8 cellular contexts compared by ENCODE assay signal in the genomic region with DNA sequence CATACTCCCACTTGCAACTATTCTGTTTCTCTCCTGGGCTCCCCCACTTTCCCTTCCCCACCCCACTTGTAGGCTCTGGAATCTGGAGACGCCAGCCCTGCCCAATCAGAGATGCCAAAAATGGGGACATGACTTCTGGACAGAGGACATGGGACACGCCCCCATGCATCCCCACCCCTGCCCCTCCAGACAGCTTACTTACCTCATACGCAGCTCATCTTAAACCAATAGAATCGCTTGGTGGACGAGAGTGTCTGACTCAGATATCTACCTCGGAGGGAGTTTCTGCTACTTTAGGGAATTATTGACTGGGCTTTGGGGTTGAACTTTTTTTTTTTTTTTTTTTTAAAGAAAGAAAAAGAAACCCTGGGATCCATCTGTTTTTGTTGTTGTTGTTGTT. TPM values are rescaled to one million over a fixed set of nuclear protein-coding genes. Genes with fewer than 3 reads are reported as not detected.
DNase-seq lines count a peak whose midpoint lies in the region; ATAC-seq and TF ChIP-seq lines count a peak whose summit lies in the region.
"Not testable (repeated sequence)": the region's sequence is repeated elsewhere in the genome, so short reads cannot be mapped to it uniquely, and the experiment has no call there.

No MANE protein-coding gene starts in this region.

- TF ChIP-seq CTCF in DND-41 (IDR thresholded peaks at IDR 0.05; ENCODE audit: borderline replicate concordance, extremely low read depth, low read length, poor library complexity, severe bottlenecking); RWPE2 (IDR thresholded peaks at IDR 0.05; ENCODE audit: poor library complexity, severe bottlenecking): not testable (repeated sequence)

- not testable (repeated sequence) for H3K4me3 Mint-ChIP-seq in activated T-cell treated with anti-CD3 and anti-CD28 coated beads, Interleukin-2, amount 50 U/mL, for 72 hours; stimulated activated effector memory CD8-positive, alpha-beta T cell treated with anti-CD3 and anti-CD28 coated beads, Interleukin-12 subunit alpha, Interleukin-12 subunit beta, amount 100 ng/mL, for 72 hours

- peaks cover 14% of the 10 kb centered on the region for H3K9me3 ChIP-seq in DND-41 (ENCODE audit: insufficient read depth, low read length, severe bottlenecking)
- not testable (repeated sequence) for H3K9me3 ChIP-seq in RWPE2 (ENCODE audit: severe bottlenecking); right cardiac atrium (ENCODE audit: control insufficient read depth, low read length)

- peaks cover 18% of the 10 kb centered on the region for H3K79me2 ChIP-seq in DND-41 (ENCODE audit: insufficient read depth, low read length)

- 0 out of 3 replicates have a peak, but pooled peaks have one; percentile 11 for ATAC-seq in DND-41 (ENCODE audit: insufficient read depth, low read depth)
- peak; percentile 43 for ATAC-seq in GM18870 (IDR thresholded peaks at IDR 0.05; ENCODE audit: unreplicated experiment)
- ATAC-seq in GM21529 (IDR thresholded peaks at IDR 0.05; ENCODE audit: unreplicated experiment): peak; percentile 79
- peak; percentile 67 for ATAC-seq in HG02973 (IDR thresholded peaks at IDR 0.05; ENCODE audit: unreplicated experiment)
- ATAC-seq in RWPE2 (ENCODE audit: low read depth): 0 out of 3 replicates have a peak, but pooled peaks have one; percentile 44
- ATAC-seq in activated T-cell treated with anti-CD3 and anti-CD28 coated beads, Interleukin-2, amount 50 U/mL, for 72 hours (replicated peaks in 1 of 2): peak; percentile 49 to 62
- peak; percentile 16 to 40 for ATAC-seq in right cardiac atrium
- ATAC-seq in stimulated activated effector memory CD8-positive, alpha-beta T cell treated with anti-CD3 and anti-CD28 coated beads, Interleukin-12 subunit alpha, Interleukin-12 subunit beta, amount 100 ng/mL, for 72 hours: peak; percentile 70

- H3K27me3 Mint-ChIP-seq in activated T-cell treated with anti-CD3 and anti-CD28 coated beads, Interleukin-2, amount 50 U/mL, for 72 hours (ENCODE audit: low read depth): not testable (repeated sequence)

- peaks cover 36% of the 10 kb centered on the region for H3K4me1 ChIP-seq in DND-41 (ENCODE audit: insufficient read depth, low read length)
- not testable (repeated sequence) for H3K4me1 ChIP-seq in RWPE2 (ENCODE audit: insufficient read depth, poor library complexity, severe bottlenecking); right cardiac atrium (ENCODE audit: control insufficient read depth, insufficient read depth, low read length)

- not testable (repeated sequence) for H3K27ac Mint-ChIP-seq in activated T-cell treated with anti-CD3 and anti-CD28 coated beads, Interleukin-2, amount 50 U/mL, for 72 hours; stimulated activated effector memory CD8-positive, alpha-beta T cell treated with anti-CD3 and anti-CD28 coated beads, Interleukin-12 subunit alpha, Interleukin-12 subunit beta, amount 100 ng/mL, for 72 hours

- not testable (repeated sequence) for DNase-seq in DND-41; RWPE2 (ENCODE audit: low spot score); activated T-cell treated with anti-CD3 and anti-CD28 coated beads, Interleukin-2, amount 50 U/mL, for 72 hours; right cardiac atrium
- peak in 1 of 2 donors; percentile 30 for DNase-seq in stimulated activated effector memory CD8-positive, alpha-beta T cell treated with anti-CD3 and anti-CD28 coated beads, Interleukin-12 subunit alpha, Interleukin-12 subunit beta, amount 100 ng/mL, for 72 hours (ENCODE audit: low spot score in 2 of 2)

- not testable (repeated sequence) for H4K20me1 ChIP-seq in DND-41 (ENCODE audit: insufficient read depth, low read length)

- not testable (repeated sequence) for H3K4me3 ChIP-seq in DND-41 (ENCODE audit: low read depth in 1 of 2, low read length in 2 of 2); RWPE2 (ENCODE audit: severe bottlenecking); right cardiac atrium (ENCODE audit: low read length)

- intact Hi-C loops in right cardiac atrium (cut with DNase I): not testable (repeated sequence)

- not testable (repeated sequence) for H3K4me2 ChIP-seq in DND-41 (ENCODE audit: insufficient read depth, low read length)

- H3K9ac ChIP-seq in DND-41 (ENCODE audit: low read depth, low read length): not testable (repeated sequence)

- H3K4me1 Mint-ChIP-seq in activated T-cell treated with anti-CD3 and anti-CD28 coated beads, Interleukin-2, amount 50 U/mL, for 72 hours (ENCODE audit: low read depth): peaks cover 41% of the 10 kb centered on the region
- not testable (repeated sequence) for H3K4me1 Mint-ChIP-seq in stimulated activated effector memory CD8-positive, alpha-beta T cell treated with anti-CD3 and anti-CD28 coated beads, Interleukin-12 subunit alpha, Interleukin-12 subunit beta, amount 100 ng/mL, for 72 hours

- not testable (repeated sequence) for H3K27me3 ChIP-seq in DND-41 (ENCODE audit: insufficient read depth, low read length, poor library complexity); RWPE2 (ENCODE audit: insufficient read depth, poor library complexity, severe bottlenecking); right cardiac atrium (ENCODE audit: control insufficient read depth, insufficient read depth)

- not testable (repeated sequence) for H2AFZ ChIP-seq in DND-41 (ENCODE audit: low read depth, low read length)

- not testable (repeated sequence) for H3K27ac ChIP-seq in DND-41 (ENCODE audit: low read length); RWPE2 (ENCODE audit: poor library complexity, severe bottlenecking); right cardiac atrium (ENCODE audit: low read length)

- H3K36me3 Mint-ChIP-seq in activated T-cell treated with anti-CD3 and anti-CD28 coated beads, Interleukin-2, amount 50 U/mL, for 72 hours (ENCODE audit: insufficient read depth in 2 of 2): peaks cover 7 to 19% of the 10 kb centered on the region in 2 donors
- not testable (repeated sequence) for H3K36me3 Mint-ChIP-seq in stimulated activated effector memory CD8-positive, alpha-beta T cell treated with anti-CD3 and anti-CD28 coated beads, Interleukin-12 subunit alpha, Interleukin-12 subunit beta, amount 100 ng/mL, for 72 hours

- H3K9me3 Mint-ChIP-seq in activated T-cell treated with anti-CD3 and anti-CD28 coated beads, Interleukin-2, amount 50 U/mL, for 72 hours; stimulated activated effector memory CD8-positive, alpha-beta T cell treated with anti-CD3 and anti-CD28 coated beads, Interleukin-12 subunit alpha, Interleukin-12 subunit beta, amount 100 ng/mL, for 72 hours: not testable (repeated sequence)

- 80% methylated on average over 6 of the region's 6 CpGs for WGBS in right cardiac atrium

- H3K36me3 ChIP-seq in DND-41 (ENCODE audit: insufficient read depth, low read length); RWPE2 (ENCODE audit: low read depth): not testable (repeated sequence)

RNA-seq across cellular contexts. Expression of gene CHST2, which starts 58.4 kb away (rescaled TPM):
- 1 to 10 TPM; 5.3 to 5.6 TPM for total RNA-seq in activated T-cell treated with anti-CD3 and anti-CD28 coated beads, Interleukin-2, amount 50 U/mL, for 72 hours
- total RNA-seq in right cardiac atrium: 1 to 10 TPM; 1.5 to 3.3 (median 2.4) TPM
- 2.0 TPM for polyA plus RNA-seq in right cardiac atrium

Comparison
In these comparisons a context has a peak if more than half of its experiments do, and no peak if none do; other contexts are left out.
1. ATAC-seq: peak in every context shown above with its lines; median percentile 79 in GM21529; 70 in stimulated activated effector memory CD8-positive, alpha-beta T cell treated with anti-CD3 and anti-CD28 coated beads, Interleukin-12 subunit alpha, Interleukin-12 subunit beta, amount 100 ng/mL, for 72 hours; 67 in HG02973; 56 in activated T-cell treated with anti-CD3 and anti-CD28 coated beads, Interleukin-2, amount 50 U/mL, for 72 hours; 44 in RWPE2; 43 in GM18870; 28 in right cardiac atrium; 11 in DND-41.